Comparison of ENCODE assay signal across 8 cellular contexts in the genomic region with DNA sequence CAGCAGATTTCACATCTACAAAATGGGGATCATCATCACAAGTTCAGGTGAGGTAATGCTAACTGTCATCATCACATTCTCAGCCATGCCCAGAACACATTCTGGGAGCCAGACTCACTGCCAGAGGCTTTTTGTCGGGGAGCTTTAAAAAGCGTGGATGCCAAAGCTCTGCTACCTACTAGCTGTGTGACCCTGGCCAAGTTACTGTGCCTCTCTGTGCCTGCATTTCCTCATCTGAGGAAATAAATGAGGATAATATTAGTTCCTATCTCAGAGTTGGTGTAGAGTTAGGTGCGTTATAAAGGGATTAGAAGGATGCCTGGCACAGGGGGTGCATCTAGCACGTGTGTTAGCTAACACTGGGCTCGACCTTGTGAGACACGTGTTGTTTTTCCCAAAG.
"Had no signal": no experiment of that assay in that cellular context is flagged by ENCODE, and none has a peak within 500 bp of the region (broad histone marks: within the 10 kb centered on the region; RNA-seq: fewer than 3 reads in every experiment).

No MANE protein-coding gene starts in this region.

- H3K4me3 ChIP-seq: dorsolateral prefrontal cortex, lung had no signal

- H3K27ac ChIP-seq: parathyroid adenoma, WERI-Rb-1 had no signal

- H3K36me3 ChIP-seq: WERI-Rb-1 had no signal

- H2AFZ ChIP-seq: parathyroid adenoma had no signal

- H3K79me2 ChIP-seq: parathyroid adenoma had no signal

- H3K4me1 ChIP-seq: parathyroid adenoma had no signal

- DNase-seq: activated CD4-positive, alpha-beta T cell treated with anti-CD3 and anti-CD28 coated beads for 4 hours; dorsolateral prefrontal cortex; stimulated activated CD4-positive, alpha-beta T cell treated with anti-CD3 and anti-CD28 coated beads, Interleukin-2, amount 100 ng/mL, for 24 hours; WERI-Rb-1 had no signal

- H3K9me3 Mint-ChIP-seq: mesothelial cell of epicardium had no signal

- H3K9ac ChIP-seq: parathyroid adenoma had no signal

- H3K36me3 Mint-ChIP-seq: mesothelial cell of epicardium had no signal

- FAIRE-seq: islet of Langerhans had no signal

- H3K4me3 Mint-ChIP-seq: mesothelial cell of epicardium had no signal

- H3K27me3 ChIP-seq: dorsolateral prefrontal cortex had no signal

- H3K27ac Mint-ChIP-seq: mesothelial cell of epicardium had no signal
